Comparison of ENCODE assay signal across 8 cellular contexts in the genomic region with DNA sequence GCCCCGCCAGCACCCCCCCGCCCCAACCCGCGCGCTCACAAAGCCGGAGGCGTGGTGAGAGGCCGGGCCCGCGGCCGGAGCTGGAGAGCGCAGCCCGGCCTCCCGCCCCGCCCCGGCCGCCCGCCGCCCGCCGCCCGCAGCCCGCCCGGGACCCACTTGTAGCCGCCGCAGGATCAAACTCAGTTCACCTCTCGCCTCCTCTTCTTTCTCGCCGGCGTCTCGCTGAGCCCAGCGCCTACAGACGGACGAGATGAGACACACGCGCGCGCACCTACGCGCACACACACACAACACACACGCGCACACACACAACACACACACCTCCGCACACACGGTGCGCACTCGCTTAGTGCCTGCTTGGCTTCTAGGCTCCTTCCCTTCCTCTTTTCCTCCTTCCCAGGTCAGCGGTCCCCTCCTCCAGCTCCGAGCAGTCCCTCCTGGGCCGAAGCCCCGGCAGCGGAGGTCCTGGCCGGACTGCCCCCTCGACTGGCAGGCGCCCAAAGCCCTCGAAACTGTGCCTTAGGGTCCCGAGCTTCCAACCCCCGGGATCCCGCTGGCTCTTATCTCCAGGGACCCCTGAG. TPM values are rescaled to one million over a fixed set of nuclear protein-coding genes. Genes with fewer than 3 reads are reported as not detected.
DNase-seq lines count a peak whose midpoint lies in the region; ATAC-seq, FAIRE-seq and TF ChIP-seq lines count a peak whose summit lies in the region.

No MANE protein-coding gene starts in this region.

- TF ChIP-seq CTCF in brain microvascular endothelial cell (IDR thresholded peaks at IDR 0.05; ENCODE audit: low read depth, low read length, missing control alignments), result no peak
- no peak for TF ChIP-seq CTCF in kidney (IDR thresholded peaks at IDR 0.05; ENCODE audit: borderline replicate concordance, extremely low read depth, insufficient read depth)

- in situ Hi-C loops in brain microvascular endothelial cell (cut with HindIII; ENCODE audit: low pct_ligation_motif_present, low sequenced_read_pairs), result no loop called here

- peaks cover 40% of the 10 kb centered on the region for H3K27me3 ChIP-seq in brain microvascular endothelial cell (replicated peaks)

- H3K36me3 ChIP-seq in brain microvascular endothelial cell (replicated peaks) (no peaks in the 10 kb centered on the region), kidney (ENCODE audit: control insufficient read depth in 1 of 2, insufficient read depth in 2 of 2, low read length in 2 of 2) (no peaks in the 10 kb centered on the region)

- peak overlapping the region; percentile 49 for H3K4me3 ChIP-seq in brain microvascular endothelial cell (ENCODE audit: low read depth, low read length)
- H3K4me3 ChIP-seq in kidney (ENCODE audit: low read length in 2 of 2), result peak overlapping the region; percentile 56 to 63

- intact Hi-C loops in kidney (cut with DNase I), result loop anchor here (10.0 kb wide), 1 partner anchor 214 kb away; no protein-coding TSS in a partner anchor

- H3K27ac ChIP-seq in brain microvascular endothelial cell, result no peak overlapping the region
- no peak overlapping the region for H3K27ac ChIP-seq in kidney (ENCODE audit: low read depth in 2 of 2, low read length in 2 of 2)

- ATAC-seq in HG03457 (IDR thresholded peaks at IDR 0.05; ENCODE audit: unreplicated experiment) (no peak), HG03439 (IDR thresholded peaks at IDR 0.05; ENCODE audit: unreplicated experiment) (no peak)

- H3K4me1 ChIP-seq in kidney (ENCODE audit: control insufficient read depth in 1 of 2, insufficient read depth in 1 of 2, low read depth in 1 of 2, low read length in 2 of 2), result peaks cover 3 to 20% of the 10 kb centered on the region in 2 donors

- DNase-seq in GM03348 (ENCODE audit: low spot score) (peak; percentile 85), NCI-H226 (peak; percentile 22), brain microvascular endothelial cell (no peak), kidney (peak; percentile 75), HCEC 1CT (no peak)
- peak; percentile 19 for DNase-seq in stimulated activated CD4-positive, alpha-beta T cell treated with anti-CD3 and anti-CD28 coated beads, Interleukin-2, amount 100 ng/mL, for 4 hours (ENCODE audit: low read depth)

- H3K9ac ChIP-seq in kidney (ENCODE audit: low read length in 2 of 2), result no peak overlapping the region

- FAIRE-seq in kidney (lab: Jason Lieb, UNC), result no peak

- H3K9me3 ChIP-seq in kidney (ENCODE audit: control insufficient read depth in 1 of 2, low read length in 2 of 2), result no peaks in the 10 kb centered on the region

RNA-seq across cellular contexts. Expression of a gene that starts 1.4 kb away (rescaled TPM):
- total RNA-seq in kidney, result 2.5 TPM
- 3.1 TPM for polyA plus RNA-seq in kidney (ENCODE audit: insufficient read depth, low read depth, low replicate concordance)

Comparison
In these comparisons a context has a peak if more than half of its experiments do, and no peak if none do; other contexts are left out.
1. DNase-seq: peak in GM03348 (single experiment), NCI-H226 (single experiment), kidney (single experiment) and stimulated activated CD4-positive, alpha-beta T cell treated with anti-CD3 and anti-CD28 coated beads, Interleukin-2, amount 100 ng/mL, for 4 hours (single experiment); none in brain microvascular endothelial cell (single experiment) and HCEC 1CT (single experiment).